In the genomic region with DNA sequence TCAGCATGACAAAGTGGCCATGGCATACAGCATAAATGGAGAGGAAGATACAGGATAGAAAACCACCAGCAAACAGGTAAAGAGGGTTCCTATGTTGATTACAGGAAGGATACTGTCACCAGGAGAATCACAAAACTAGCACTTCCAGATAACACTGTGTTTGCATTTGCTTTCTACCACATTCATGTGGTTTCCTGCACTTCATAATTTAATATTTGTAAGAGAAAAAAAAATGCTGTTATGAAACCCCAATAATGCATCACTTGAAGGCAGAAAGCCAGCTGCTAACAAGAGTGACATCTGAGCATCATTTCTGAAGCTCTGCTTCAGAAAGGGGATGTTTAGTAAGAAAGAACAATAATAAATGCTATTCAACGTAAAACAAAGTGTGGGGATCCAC, we compare ENCODE assay signal across 13 cellular contexts.
DNase-seq lines count a peak whose midpoint lies in the region; ATAC-seq and TF ChIP-seq lines count a peak whose summit lies in the region.
"Had no signal": no experiment of that assay in that cellular context is flagged by ENCODE, and none has a peak within 500 bp of the region (broad histone marks: within the 10 kb centered on the region; RNA-seq: fewer than 3 reads in every experiment).

No MANE protein-coding gene starts in this region.

- TF ChIP-seq CTCF in HFFc6 (IDR thresholded peaks at IDR 0.05), result no peak

- H3K27me3 Mint-ChIP-seq in activated T-cell treated with anti-CD3 and anti-CD28 coated beads, Interleukin-2, amount 50 U/mL, for 24 hours, result no peaks in the 10 kb centered on the region
- no peaks in the 10 kb centered on the region for H3K27me3 Mint-ChIP-seq in activated T-helper 2 cell treated with anti-CD3 and anti-CD28 coated beads, Interferon-gamma antibody, Interleukin-2, Interleukin-4, amounts not matched to agents 10 μg/mL and 5 μg/mL and 100 μg/mL, durations not matched to agents 14 hours and 24 hours and 36 hours (ENCODE audit: low read depth)
- H3K27me3 Mint-ChIP-seq in natural killer cell treated with Interleukin-12 subunit alpha and Interleukin-12 subunit beta and Interleukin-15 and Interleukin-18, amount 100 ng/mL, for 72 hours, result no peaks in the 10 kb centered on the region
- H3K27me3 Mint-ChIP-seq in HFFc6 (ENCODE audit: insufficient read depth), result no peaks in the 10 kb centered on the region; the same call in 1 of the 2 replicates
- H3K27me3 Mint-ChIP-seq: stimulated activated memory B cell treated with anti-CD40 and anti-IgM and Interleukin-4, amounts not matched to agents 10 μg/mL and 1 μg/mL and 100 μg/mL, for 72 hours; type B pancreatic cell had no signal

- no peak for DNase-seq in activated T-cell treated with anti-CD3 and anti-CD28 coated beads, Interleukin-2, amount 50 U/mL, for 24 hours
- no peak for DNase-seq in activated T-cell treated with anti-CD3 and anti-CD28 coated beads, Interleukin-2, amount 50 U/mL, for 48 hours
- DNase-seq in activated T-helper 2 cell treated with anti-CD3 and anti-CD28 coated beads, Interferon-gamma antibody, Interleukin-2, Interleukin-4, amounts not matched to agents 10 μg/mL and 5 μg/mL and 100 μg/mL, durations not matched to agents 14 hours and 24 hours and 36 hours (ENCODE audit: low spot score), result no peak
- DNase-seq in natural killer cell treated with Interleukin-12 subunit alpha and Interleukin-12 subunit beta and Interleukin-15 and Interleukin-18, amount 100 ng/mL, for 72 hours (ENCODE audit: low spot score), result no peak
- DNase-seq in DMS153 treated with DMSO at 0.1 percent for 48 hours (lab: John Stamatoyannopoulos, UW; ENCODE audit: unreplicated experiment) (no peak), HFFc6 (no peak), DMS153 (lab: John Stamatoyannopoulos, UW) (no peak)
- DNase-seq: left ventricle myocardium inferior, NCI-H1694 had no signal

- H3K9me3 Mint-ChIP-seq in activated T-cell treated with anti-CD3 and anti-CD28 coated beads, Interleukin-2, amount 50 U/mL, for 24 hours, result no peaks in the 10 kb centered on the region
- no peaks in the 10 kb centered on the region for H3K9me3 Mint-ChIP-seq in activated T-helper 2 cell treated with anti-CD3 and anti-CD28 coated beads, Interferon-gamma antibody, Interleukin-2, Interleukin-4, amounts not matched to agents 10 μg/mL and 5 μg/mL and 100 μg/mL, durations not matched to agents 14 hours and 24 hours and 36 hours
- H3K9me3 Mint-ChIP-seq in natural killer cell treated with Interleukin-12 subunit alpha and Interleukin-12 subunit beta and Interleukin-15 and Interleukin-18, amount 100 ng/mL, for 72 hours, result no peaks in the 10 kb centered on the region
- H3K9me3 Mint-ChIP-seq in HFFc6, result no peaks in the 10 kb centered on the region
- H3K9me3 Mint-ChIP-seq: stimulated activated memory B cell treated with anti-CD40 and anti-IgM and Interleukin-4, amounts not matched to agents 10 μg/mL and 1 μg/mL and 100 μg/mL, for 72 hours; type B pancreatic cell had no signal

- peak; percentile 44 for ATAC-seq in HG03175 (IDR thresholded peaks at IDR 0.05; ENCODE audit: unreplicated experiment)
- peak in 1 of 2 donors; percentile 41 for ATAC-seq in natural killer cell treated with Interleukin-12 subunit alpha and Interleukin-12 subunit beta and Interleukin-15 and Interleukin-18, amount 100 ng/mL, for 72 hours
- ATAC-seq: A549; stimulated activated memory B cell treated with anti-CD40 and anti-IgM and Interleukin-4, amounts not matched to agents 10 μg/mL and 1 μg/mL and 100 μg/mL, for 72 hours had no signal

- H3K27ac Mint-ChIP-seq in activated T-cell treated with anti-CD3 and anti-CD28 coated beads, Interleukin-2, amount 50 U/mL, for 24 hours, result peak overlapping the region; percentile 80
- peak overlapping the region; percentile 79 for H3K27ac Mint-ChIP-seq in activated T-helper 2 cell treated with anti-CD3 and anti-CD28 coated beads, Interferon-gamma antibody, Interleukin-2, Interleukin-4, amounts not matched to agents 10 μg/mL and 5 μg/mL and 100 μg/mL, durations not matched to agents 14 hours and 24 hours and 36 hours
- peak overlapping the region; percentile 88 to 89 for H3K27ac Mint-ChIP-seq in natural killer cell treated with Interleukin-12 subunit alpha and Interleukin-12 subunit beta and Interleukin-15 and Interleukin-18, amount 100 ng/mL, for 72 hours
- H3K27ac Mint-ChIP-seq in HFFc6, result no peak overlapping the region; the same call in 1 of the 2 replicates
- H3K27ac Mint-ChIP-seq: stimulated activated memory B cell treated with anti-CD40 and anti-IgM and Interleukin-4, amounts not matched to agents 10 μg/mL and 1 μg/mL and 100 μg/mL, for 72 hours; type B pancreatic cell had no signal

- H3K4me1 Mint-ChIP-seq in activated T-cell treated with anti-CD3 and anti-CD28 coated beads, Interleukin-2, amount 50 U/mL, for 24 hours (ENCODE audit: low read depth), result peaks cover 83% of the 10 kb centered on the region
- H3K4me1 Mint-ChIP-seq in activated T-helper 2 cell treated with anti-CD3 and anti-CD28 coated beads, Interferon-gamma antibody, Interleukin-2, Interleukin-4, amounts not matched to agents 10 μg/mL and 5 μg/mL and 100 μg/mL, durations not matched to agents 14 hours and 24 hours and 36 hours (ENCODE audit: low read depth), result peaks cover 71% of the 10 kb centered on the region
- H3K4me1 Mint-ChIP-seq in natural killer cell treated with Interleukin-12 subunit alpha and Interleukin-12 subunit beta and Interleukin-15 and Interleukin-18, amount 100 ng/mL, for 72 hours (ENCODE audit: low read depth in 2 of 2), result peaks cover 81 to 83% of the 10 kb centered on the region in 2 donors
- H3K4me1 Mint-ChIP-seq in HFFc6 (ENCODE audit: low read depth), result peaks cover 26% of the 10 kb centered on the region

- intact Hi-C loops in activated T-helper 2 cell treated with anti-CD3 and anti-CD28 coated beads, Interferon-gamma antibody, Interleukin-2, Interleukin-4, amounts not matched to agents 10 μg/mL and 5 μg/mL and 100 μg/mL, durations not matched to agents 14 hours and 24 hours and 36 hours (cut with micrococcal nuclease), result loop anchor here (5.0 to 10.0 kb wide), 5 partner anchors 62 to 300 kb away; no protein-coding TSS in a partner anchor

- H3K36me3 Mint-ChIP-seq in activated T-cell treated with anti-CD3 and anti-CD28 coated beads, Interleukin-2, amount 50 U/mL, for 24 hours (ENCODE audit: low read depth), result peaks cover 49% of the 10 kb centered on the region
- peaks cover 52% of the 10 kb centered on the region for H3K36me3 Mint-ChIP-seq in activated T-helper 2 cell treated with anti-CD3 and anti-CD28 coated beads, Interferon-gamma antibody, Interleukin-2, Interleukin-4, amounts not matched to agents 10 μg/mL and 5 μg/mL and 100 μg/mL, durations not matched to agents 14 hours and 24 hours and 36 hours (ENCODE audit: low read depth)
- H3K36me3 Mint-ChIP-seq in natural killer cell treated with Interleukin-12 subunit alpha and Interleukin-12 subunit beta and Interleukin-15 and Interleukin-18, amount 100 ng/mL, for 72 hours, result peaks cover 12% of the 10 kb centered on the region
- peaks cover 30% of the 10 kb centered on the region for H3K36me3 Mint-ChIP-seq in HFFc6 (ENCODE audit: low read depth)

- peak overlapping the region; percentile 18 for H3K4me3 Mint-ChIP-seq in activated T-cell treated with anti-CD3 and anti-CD28 coated beads, Interleukin-2, amount 50 U/mL, for 24 hours
- no peak overlapping the region for H3K4me3 Mint-ChIP-seq in activated T-helper 2 cell treated with anti-CD3 and anti-CD28 coated beads, Interferon-gamma antibody, Interleukin-2, Interleukin-4, amounts not matched to agents 10 μg/mL and 5 μg/mL and 100 μg/mL, durations not matched to agents 14 hours and 24 hours and 36 hours (ENCODE audit: low read depth)
- peak overlapping the region; percentile 79 for H3K4me3 Mint-ChIP-seq in natural killer cell treated with Interleukin-12 subunit alpha and Interleukin-12 subunit beta and Interleukin-15 and Interleukin-18, amount 100 ng/mL, for 72 hours
- H3K4me3 Mint-ChIP-seq in HFFc6, result no peak overlapping the region
- H3K4me3 Mint-ChIP-seq: stimulated activated memory B cell treated with anti-CD40 and anti-IgM and Interleukin-4, amounts not matched to agents 10 μg/mL and 1 μg/mL and 100 μg/mL, for 72 hours; type B pancreatic cell had no signal

Comparison
In these comparisons a context has a peak if more than half of its experiments do, and no peak if none do; other contexts are left out.
1. H3K4me3 Mint-ChIP-seq: peak in activated T-cell treated with anti-CD3 and anti-CD28 coated beads, Interleukin-2, amount 50 U/mL, for 24 hours (single experiment) and natural killer cell treated with Interleukin-12 subunit alpha and Interleukin-12 subunit beta and Interleukin-15 and Interleukin-18, amount 100 ng/mL, for 72 hours (single experiment); none in activated T-helper 2 cell treated with anti-CD3 and anti-CD28 coated beads, Interferon-gamma antibody, Interleukin-2, Interleukin-4, amounts not matched to agents 10 μg/mL and 5 μg/mL and 100 μg/mL, durations not matched to agents 14 hours and 24 hours and 36 hours (single experiment) and HFFc6 (single experiment).